In the genomic region with DNA sequence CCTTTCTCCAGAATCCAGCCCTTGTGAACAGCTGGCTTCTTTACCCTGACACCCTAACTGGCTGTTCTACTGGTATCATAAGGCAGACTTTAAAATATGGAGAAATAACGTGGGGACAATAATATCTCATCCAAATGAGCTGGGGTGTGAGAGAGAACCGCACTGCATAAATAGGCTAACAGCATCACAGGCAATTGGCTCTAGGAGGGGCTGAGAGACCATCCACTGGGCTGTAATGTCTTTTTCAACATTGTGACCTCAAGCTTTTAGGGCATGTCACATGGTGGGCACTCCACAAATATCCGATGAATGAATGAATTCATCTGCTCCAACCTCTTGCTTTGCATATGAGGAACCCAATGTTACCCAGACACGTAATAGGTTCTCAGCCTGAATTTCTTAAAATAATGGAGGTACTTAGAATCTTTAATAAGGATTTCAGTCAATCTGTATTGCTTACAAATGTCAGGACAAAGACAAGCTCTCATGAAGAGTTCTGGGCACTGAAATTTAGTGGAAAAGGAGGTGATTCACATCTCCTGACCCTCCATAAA, we compare ENCODE assay signal across 35 cellular contexts.
"Had no signal": no experiment of that assay in that cellular context is flagged by ENCODE, and none has a peak within 500 bp of the region (broad histone marks: within the 10 kb centered on the region; RNA-seq: fewer than 3 reads in every experiment).

No MANE protein-coding gene starts in this region.

- H3K27me3 Mint-ChIP-seq: activated B cell treated with CpG ODN at 0.5 μM for 24 hours had no signal

- H3K4me3 ChIP-seq: Peyer's patch had no signal

- H3K4me3 Mint-ChIP-seq: activated B cell treated with CpG ODN at 0.5 μM for 24 hours; activated CD4-positive, alpha-beta memory T cell treated with anti-CD3 and anti-CD28 coated beads for 36 hours; activated naive CD4-positive, alpha-beta T cell treated with anti-CD3 and anti-CD28 coated beads, Interleukin-2, amount 10 ng/mL, durations not matched to agents 7 days and 5 days; activated naive CD8-positive, alpha-beta T cell; activated naive CD8-positive, alpha-beta T cell treated with anti-CD3 and anti-CD28 coated beads, Interleukin-2, amount 50 U/mL, for 24 hours; activated T-cell treated with anti-CD3 and anti-CD28 coated beads, Interleukin-2, amount 50 U/mL, for 4 hours; brain had no signal

- H3K36me3 Mint-ChIP-seq: activated CD4-positive, alpha-beta memory T cell treated with anti-CD3 and anti-CD28 coated beads for 36 hours; activated naive CD4-positive, alpha-beta T cell treated with anti-CD3 and anti-CD28 coated beads, Interleukin-2, amount 10 ng/mL, durations not matched to agents 7 days and 5 days had no signal

- ATAC-seq: activated naive CD8-positive, alpha-beta T cell treated with anti-CD3 and anti-CD28 coated beads, Interleukin-2, amount 50 U/mL, for 24 hours; activated T-cell treated with anti-CD3 and anti-CD28 coated beads, Interleukin-2, amount 50 U/mL, for 4 hours; PC-3; Right ventricle myocardium inferior had no signal

- H3K27me3 ChIP-seq: Peyer's patch had no signal

- DNase-seq: activated B cell treated with CpG ODN at 0.5 μM for 24 hours; activated CD4-positive, alpha-beta memory T cell treated with anti-CD3 and anti-CD28 coated beads for 36 hours; activated CD4-positive, alpha-beta T cell treated with anti-CD3 and anti-CD28 coated beads for 4 hours; activated CD4-positive, alpha-beta T cell treated with anti-CD3 and anti-CD28 coated beads, Interleukin-2, amount 50 U/mL, for 1 hour; activated CD4-positive, CD25-positive, alpha-beta regulatory T cell treated with anti-CD3 and anti-CD28 coated beads, Interleukin-2, amount 50 U/mL, for 72 hours; activated CD8-positive, alpha-beta memory T cell treated with anti-CD3 and anti-CD28 coated beads, Interleukin-2, amount 50 U/mL, for 4 hours; activated effector memory CD4-positive, alpha-beta T cell treated with Interleukin-2 at 50 U/mL for 16 hours; activated naive CD4-positive, alpha-beta T cell treated with anti-CD3 and anti-CD28 coated beads, Interleukin-2, amount 10 ng/mL, durations not matched to agents 7 days and 5 days; activated naive CD8-positive, alpha-beta T cell treated with anti-CD3 and anti-CD28 coated beads, Interleukin-2, amount 50 U/mL, for 24 hours; activated T-cell treated with anti-CD3 and anti-CD28 coated beads for 4 hours; activated T-cell treated with anti-CD3 and anti-CD28 coated beads, Interleukin-2, amount 50 U/mL, for 4 hours; anterior cingulate cortex; central memory CD4-positive, alpha-beta T cell; KG1; NCI-H1092 treated with DMSO at 0.1 percent for 48 hours; NCI-H1417 treated with DMSO at 0.1 percent for 48 hours; NCI-H1930; NCI-H2081 treated with DMSO at 0.1 percent for 48 hours; NCI-H226; NCI-H446 treated with DMSO at 0.1 percent for 48 hours; NCI-H524; NCI-H748 treated with DMSO at 0.1 percent for 48 hours; NK-92 treated with Interleukin-12 subunit alpha and Interleukin-12 subunit beta, amount 100 ng/mL, for 24 hours; PC-3; Peyer's patch; SIG-M5; SW 1271; T-helper 1 cell; T-helper 2 cell; T-helper 9 cell had no signal

- H3K27ac ChIP-seq: Peyer's patch, RWPE1, VCaP had no signal

- H3K27ac Mint-ChIP-seq: activated B cell treated with CpG ODN at 0.5 μM for 24 hours; activated CD4-positive, alpha-beta memory T cell treated with anti-CD3 and anti-CD28 coated beads for 36 hours; activated naive CD4-positive, alpha-beta T cell treated with anti-CD3 and anti-CD28 coated beads, Interleukin-2, amount 10 ng/mL, durations not matched to agents 7 days and 5 days; activated naive CD8-positive, alpha-beta T cell; activated naive CD8-positive, alpha-beta T cell treated with anti-CD3 and anti-CD28 coated beads, Interleukin-2, amount 50 U/mL, for 24 hours; brain had no signal

- H3K9me3 ChIP-seq: Peyer's patch had no signal

- H3K36me3 ChIP-seq: Peyer's patch had no signal

- H3K9me3 Mint-ChIP-seq: activated B cell treated with CpG ODN at 0.5 μM for 24 hours; activated CD4-positive, alpha-beta memory T cell treated with anti-CD3 and anti-CD28 coated beads for 36 hours; activated naive CD4-positive, alpha-beta T cell treated with anti-CD3 and anti-CD28 coated beads, Interleukin-2, amount 10 ng/mL, durations not matched to agents 7 days and 5 days; activated naive CD8-positive, alpha-beta T cell treated with anti-CD3 and anti-CD28 coated beads, Interleukin-2, amount 50 U/mL, for 24 hours; activated T-cell treated with anti-CD3 and anti-CD28 coated beads, Interleukin-2, amount 50 U/mL, for 4 hours had no signal
